Comparison of ENCODE assay signal across 8 cellular contexts in genomic region chr5:145887976-145888574, GRCh38. TPM values are rescaled to one million over a fixed set of nuclear protein-coding genes. Genes with fewer than 3 reads are reported as not detected.
DNase-seq lines count a peak whose midpoint lies in the region; ATAC-seq and TF ChIP-seq lines count a peak whose summit lies in the region.

No MANE protein-coding gene starts in this region.

- no peak overlapping the region for H3K18ac ChIP-seq in H9 (ENCODE audit: insufficient read length, low read depth, low read length)

- H3K4me2 ChIP-seq in H9 (ENCODE audit: insufficient read depth, insufficient read length, low read length) = no peak overlapping the region
- H3K4me2 ChIP-seq in PC-3 (ENCODE audit: low read length) = no peak overlapping the region

- H4K91ac ChIP-seq in H9 (ENCODE audit: insufficient read length, low read depth, low read length) = no peak overlapping the region

- POLR2A ChIA-PET in PC-3 (lab: Charles Lee; ENCODE audit: unreplicated experiment) = no interaction called here

- no peaks in the 10 kb centered on the region for H3F3A ChIP-seq in PC-3 (ENCODE audit: low read length, unreplicated experiment)

- H3K4ac ChIP-seq in H9 (ENCODE audit: low read depth, low read length) = no peak overlapping the region

- CTCF ChIA-PET in PC-3 (lab: Charles Lee) = interaction anchor here (0.5 to 0.6 kb wide), 2 partner anchors 57 to 63 kb away, joined by 3 read pairs; no protein-coding TSS in a partner anchor

- TF ChIP-seq CTCF in H9 (conservative IDR thresholded peaks at IDR 0.05) (peak; percentile 85), PC-3 (conservative IDR thresholded peaks at IDR 0.05; ENCODE audit: low read depth, low read length) (peak; percentile 75), esophagus muscularis mucosa (IDR thresholded peaks at IDR 0.05) (peak; percentile 46 to 57 (median 47)), osteocyte (IDR thresholded peaks at IDR 0.05) (peak; percentile 76)

- no peak overlapping the region for H3T11ph ChIP-seq in H9 (ENCODE audit: low read length)

- no CpG with 5 or more reads among the region's 5 CpGs for WGBS in H9 (ENCODE audit: extremely low coverage, insufficient read length, low lambda C conversion rate)
- WGBS in esophagus muscularis mucosa = 75% methylated on average over 5 of the region's 5 CpGs

- H2BK15ac ChIP-seq in H9 (ENCODE audit: low read depth, low read length) = no peak overlapping the region

- H3K23me2 ChIP-seq in H9 (ENCODE audit: insufficient read length, low read depth, low read length, poor library complexity, severe bottlenecking) = no peaks in the 10 kb centered on the region

- no peak overlapping the region for H2BK5ac ChIP-seq in H9 (ENCODE audit: insufficient read length, low read length)

- TF ChIP-seq EP300 in esophagus muscularis mucosa (IDR thresholded peaks at IDR 0.05) = no peak

- H3K9me3 Mint-ChIP-seq in H9 (peaks cover 14 to 29% of the 10 kb centered on the region in 2 experiments), osteocyte (ENCODE audit: unreplicated experiment) (peaks cover 14% of the 10 kb centered on the region)

- no peak overlapping the region for H3K14ac ChIP-seq in H9 (ENCODE audit: insufficient read depth, low read length)

- H3K23ac ChIP-seq in H9 (ENCODE audit: insufficient read length, low read depth, low read length) = no peak overlapping the region

- no peak overlapping the region for H3K56ac ChIP-seq in H9 (ENCODE audit: insufficient read length, low read depth, low read length)

- no peaks in the 10 kb centered on the region for H3K27me3 ChIP-seq in H9 (ENCODE audit: insufficient read depth, low read length)
- H3K27me3 ChIP-seq in PC-3 (ENCODE audit: low read length) = no peaks in the 10 kb centered on the region
- H3K27me3 ChIP-seq in esophagus muscularis mucosa = no peaks in the 10 kb centered on the region

- no peak overlapping the region for H4K8ac ChIP-seq in H9 (replicated peaks; ENCODE audit: insufficient read length, low read depth, low read length)

- H2AFZ ChIP-seq in H9 (ENCODE audit: low read length) (peak overlapping the region; percentile 80), PC-3 (ENCODE audit: low read length) (no peak overlapping the region)

- no peaks in the 10 kb centered on the region for H3K79me2 ChIP-seq in H9 (ENCODE audit: insufficient read depth, low read length)
- no peaks in the 10 kb centered on the region for H3K79me2 ChIP-seq in PC-3 (ENCODE audit: low read length)

- no peak for TF ChIP-seq POLR2A in esophagus muscularis mucosa (IDR thresholded peaks at IDR 0.05; ENCODE audit: low read depth)

- H3K4me1 ChIP-seq in H9 (ENCODE audit: insufficient read depth, low read length) (no peaks in the 10 kb centered on the region; the same call in 1 of the 2 replicates), PC-3 (ENCODE audit: insufficient read depth, low read length) (no peaks in the 10 kb centered on the region), esophagus muscularis mucosa (no peaks in the 10 kb centered on the region)

- no peak overlapping the region for H3K4me3 ChIP-seq in PC-3 (ENCODE audit: low read length)
- no peak overlapping the region for H3K4me3 ChIP-seq in esophagus muscularis mucosa

- ATAC-seq in PC-3 = peak; percentile 99
- no peak for ATAC-seq in GM21515 (IDR thresholded peaks at IDR 0.05; ENCODE audit: unreplicated experiment)

- H3K4me3 Mint-ChIP-seq in H9 (no peak overlapping the region), osteocyte (ENCODE audit: unreplicated experiment) (no peak overlapping the region)

- H3K27me3 Mint-ChIP-seq in H9 (ENCODE audit: low read depth) (no peaks in the 10 kb centered on the region; the same call in none of the 2 replicates), osteocyte (ENCODE audit: unreplicated experiment) (no peaks in the 10 kb centered on the region)

- no peak overlapping the region for H3K9ac ChIP-seq in H9 (ENCODE audit: extremely low read depth, insufficient read length, low read length)
- H3K9ac ChIP-seq in PC-3 (ENCODE audit: low read length) = no peak overlapping the region

- DNase-seq in COLO829 (ENCODE audit: low spot score) (peak; percentile 30), H9 (peak; percentile 64), PC-3 (peak; percentile 68), esophagus muscularis mucosa (ENCODE audit: extremely low spot score) (no peak), osteocyte (ENCODE audit: extremely low spot score, unreplicated experiment) (no peak), NCI-H1105 treated with DMSO at 0.1 percent for 48 hours (lab: John Stamatoyannopoulos, UW) (no peak)
- DNase-seq in activated naive CD4-positive, alpha-beta T cell treated with Interleukin-2 at 50 U/mL for 16 hours = no peak

- intact Hi-C loops in PC-3 (cut with micrococcal nuclease) = loop anchor here (2.0 to 10.0 kb wide), 4 partner anchors 36 to 1686 kb away; partner anchors contain the start of gene PRELID2
- intact Hi-C loops in esophagus muscularis mucosa (cut with DNase I) = no loop called here

- H3K36me3 Mint-ChIP-seq in H9 (ENCODE audit: insufficient read depth in 1 of 3, low read depth in 3 of 3) = peaks cover 9 to 21% (median 13%) of the 10 kb centered on the region in 3 experiments
- no peaks in the 10 kb centered on the region for H3K36me3 Mint-ChIP-seq in osteocyte (ENCODE audit: unreplicated experiment)

- peaks cover 3 to 5% of the 10 kb centered on the region in 2 experiments; a peak in 3 of 4 replicates for H3K4me1 Mint-ChIP-seq in H9
- H3K4me1 Mint-ChIP-seq in osteocyte (ENCODE audit: unreplicated experiment) = no peaks in the 10 kb centered on the region

- H2AK5ac ChIP-seq in H9 (ENCODE audit: insufficient read length, low read length) = no peak overlapping the region

- H3K27ac Mint-ChIP-seq in H9 = no peak overlapping the region
- no peak overlapping the region for H3K27ac Mint-ChIP-seq in osteocyte (ENCODE audit: unreplicated experiment)

- no peaks in the 10 kb centered on the region for H4K20me1 ChIP-seq in H9 (ENCODE audit: control insufficient read depth, insufficient read depth, insufficient read length)
- H4K20me1 ChIP-seq in PC-3 (ENCODE audit: low read length) = no peaks in the 10 kb centered on the region

- no peak overlapping the region for H2BK120ac ChIP-seq in H9 (ENCODE audit: low read depth, low read length, poor library complexity, severe bottlenecking)

- H2BK20ac ChIP-seq in H9 (ENCODE audit: low read depth, low read length, poor library complexity, severe bottlenecking) = no peak overlapping the region

- H3K36me3 ChIP-seq in PC-3 (ENCODE audit: low read depth, low read length) (no peaks in the 10 kb centered on the region), esophagus muscularis mucosa (no peaks in the 10 kb centered on the region)

- H3K79me1 ChIP-seq in H9 (ENCODE audit: insufficient read depth, low read depth, low read length, poor library complexity, severe bottlenecking) = no peaks in the 10 kb centered on the region

- no peak overlapping the region for H2BK12ac ChIP-seq in H9 (ENCODE audit: insufficient read length, low read depth, low read length)

- no peak overlapping the region for H3K27ac ChIP-seq in H9 (ENCODE audit: insufficient read length, low read depth, low read length)
- H3K27ac ChIP-seq in PC-3 (ENCODE audit: low read length) = no peak overlapping the region
- H3K27ac ChIP-seq in esophagus muscularis mucosa (replicated peaks in 1 of 4) = no peak overlapping the region

- no peak overlapping the region for H4K5ac ChIP-seq in H9 (ENCODE audit: insufficient read length, low read depth, low read length)

- H3K9me2 ChIP-seq in PC-3 (replicated peaks; ENCODE audit: low read length) = no peaks in the 10 kb centered on the region

- BruUV-seq in PC-3 (replicated peaks; lab: Mats Ljungman, UMichigan) = no TSS peak

- H3K9me3 ChIP-seq in H9 (ENCODE audit: control insufficient read depth, low read depth, low read length) (no peaks in the 10 kb centered on the region), PC-3 (ENCODE audit: low read length) (no peaks in the 10 kb centered on the region), esophagus muscularis mucosa (peaks cover 0 to 15% (median 5%) of the 10 kb centered on the region in 4 donors)

RNA-seq across cellular contexts. Expression of gene GRXCR2, which starts 15.3 kb away (rescaled TPM):
- total RNA-seq in H9 (2021) = not detected in 2 replicates
- total RNA-seq in PC-3 (2014; rRNA removed) = not detected in 2 replicates
- not detected for total RNA-seq in esophagus muscularis mucosa
- not detected in 2 replicates for total RNA-seq in osteocyte

RNA-seq across cellular contexts. Expression of gene SH3RF2, which starts 48.3 kb away (rescaled TPM):
- total RNA-seq in H9 (2021) = 0.66 and 0.88 TPM in 2 replicates
- total RNA-seq in PC-3 (2014; rRNA removed) = 5.9 and 6.2 TPM in 2 replicates
- total RNA-seq in esophagus muscularis mucosa = 1 to 10 TPM in 3 of 4 donors, under 1 TPM in 1; 0.66 to 2.1 (median 1.5) TPM
- 0.38 and 0.52 TPM in 2 replicates for total RNA-seq in osteocyte

RNA-seq across cellular contexts. Expression of gene PRELID2, which starts 52.9 kb away (rescaled TPM):
- total RNA-seq in H9 (2021) (10.4 and 13.2 TPM in 2 replicates), PC-3 (2014; rRNA removed) (23.7 and 33.2 TPM in 2 replicates), esophagus muscularis mucosa (10 to 100 TPM; 12.8 to 19.7 (median 15.3) TPM), osteocyte (4.7 and 6.0 TPM in 2 replicates)

Comparison
In these comparisons a context has a peak if more than half of its experiments do, and no peak if none do; other contexts are left out.
1. DNase-seq: peak in COLO829 (single experiment), H9 (single experiment) and PC-3 (single experiment); none in esophagus muscularis mucosa (single experiment), osteocyte (single experiment), activated naive CD4-positive, alpha-beta T cell treated with Interleukin-2 at 50 U/mL for 16 hours (single experiment) and NCI-H1105 treated with DMSO at 0.1 percent for 48 hours (single experiment).
2. Peak in every context shown above with its lines, with median percentiles within 50 percentile points of each other: CTCF ChIP-seq.